ENCODE assay signal across 1 cellular context in genomic region chr5:146137967-146138403, GRCh38.
TF ChIP-seq lines count a peak whose summit lies in the region.

No MANE protein-coding gene starts in this region.

TF ChIP-seq in HepG2, 621 proteins besides CTCF, POLR2A, EP300 and RAD21 (continued from another document):
- TF ChIP-seq PAXIP1 (CRISPR knock-in tag; conservative IDR thresholded peaks at IDR 0.05) (peak; percentile 91), KMT2B (CRISPR knock-in tag; IDR thresholded peaks at IDR 0.05) (no peak), PHF21A (CRISPR knock-in tag; IDR thresholded peaks at IDR 0.05) (peak; percentile 69; the same call in 1 of the 2 replicates), CAMTA2 (CRISPR knock-in tag; IDR thresholded peaks at IDR 0.05; ENCODE audit: borderline replicate concordance) (no peak)
